15 cellular contexts compared by ENCODE assay signal in the genomic region with DNA sequence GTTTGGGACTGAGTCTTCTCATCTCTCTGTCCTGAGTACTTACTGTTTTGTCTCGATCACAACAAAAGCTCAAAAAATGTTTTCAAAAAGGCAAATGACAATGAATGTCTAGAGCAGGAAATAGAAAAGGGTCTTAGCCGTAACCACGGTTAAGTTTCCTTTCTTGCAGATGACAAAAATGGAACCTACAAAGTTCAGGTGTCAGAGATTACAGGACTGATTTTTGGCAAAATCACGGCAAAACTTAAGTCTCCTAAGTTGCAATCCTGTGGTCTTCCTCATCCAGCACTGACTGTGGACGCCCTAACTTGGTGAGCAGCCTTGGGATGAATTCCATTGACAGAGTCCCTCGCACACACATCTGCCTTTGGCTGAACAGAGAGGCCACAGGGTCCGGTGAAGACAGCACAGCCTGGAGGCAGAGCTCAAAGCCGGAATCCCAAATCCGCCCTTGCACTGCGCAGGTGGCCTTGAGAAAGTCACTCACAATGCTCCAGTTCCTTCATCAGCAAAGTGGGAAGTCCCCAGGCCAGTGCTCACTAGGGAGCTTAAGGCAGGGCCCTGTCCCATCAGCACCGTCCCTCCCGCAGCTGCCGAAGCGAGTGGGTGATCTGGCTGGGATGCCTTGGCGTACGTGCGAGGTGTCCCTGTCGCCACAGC. TPM values are rescaled to one million over a fixed set of nuclear protein-coding genes. Genes with fewer than 3 reads are reported as not detected.
DNase-seq lines count a peak whose midpoint lies in the region; ATAC-seq and TF ChIP-seq lines count a peak whose summit lies in the region.
"Had no signal": no experiment of that assay in that cellular context is flagged by ENCODE, and none has a peak within 500 bp of the region (broad histone marks: within the 10 kb centered on the region; RNA-seq: fewer than 3 reads in every experiment).

No MANE protein-coding gene starts in this region.

- no peak for ATAC-seq in upper lobe of right lung
- ATAC-seq: A549 had no signal

- H3K27ac ChIP-seq in upper lobe of right lung: no peak overlapping the region
- no peak overlapping the region for H3K27ac ChIP-seq in breast epithelium
- H3K27ac ChIP-seq: 22Rv1, A549, C4-2B, HL-60 had no signal

- H3K27me3 Mint-ChIP-seq in chondrocyte (ENCODE audit: low read depth) (no peaks in the 10 kb centered on the region), nephron progenitor cell (ENCODE audit: low read depth, poor library complexity) (peaks cover 4% of the 10 kb centered on the region)
- H3K27me3 Mint-ChIP-seq: CD4-positive, alpha-beta T cell had no signal

- no peaks in the 10 kb centered on the region for H3K4me1 ChIP-seq in upper lobe of right lung
- H3K4me1 ChIP-seq in breast epithelium: no peaks in the 10 kb centered on the region
- H3K4me1 ChIP-seq: A549 had no signal

- H3K36me3 Mint-ChIP-seq in chondrocyte (ENCODE audit: low read depth) (no peaks in the 10 kb centered on the region), nephron progenitor cell (ENCODE audit: low read depth) (peaks cover 36% of the 10 kb centered on the region)

- H3K9me3 ChIP-seq in upper lobe of right lung (no peaks in the 10 kb centered on the region), breast epithelium (no peaks in the 10 kb centered on the region)
- H3K9me3 ChIP-seq: A549, Caco-2 had no signal

- DNase-seq in activated effector memory CD4-positive, alpha-beta T cell treated with anti-CD3 and anti-CD28 coated beads, Interleukin-2, amount 50 U/mL, for 16 hours: peak; percentile 27
- DNase-seq in activated effector memory CD4-positive, alpha-beta T cell treated with Interleukin-2 at 50 U/mL for 16 hours: no peak
- DNase-seq in chondrocyte (ENCODE audit: low spot score): peak; percentile 75
- no peak for DNase-seq in nephron progenitor cell
- peak; percentile 48 for DNase-seq in upper lobe of right lung
- DNase-seq in NOMO-1 treated with dmso at 0.1 percent for 144 hours (lab: John Stamatoyannopoulos, UW; ENCODE audit: unreplicated experiment): no peak
- DNase-seq in breast epithelium (ENCODE audit: low spot score in 2 of 2): no peak
- DNase-seq: AML-193; Caco-2; CD4-positive, alpha-beta T cell; HCEC 1CT had no signal

- H3K36me3 ChIP-seq in upper lobe of right lung (no peaks in the 10 kb centered on the region), breast epithelium (no peaks in the 10 kb centered on the region)

- H3K27me3 ChIP-seq in upper lobe of right lung (no peaks in the 10 kb centered on the region), breast epithelium (no peaks in the 10 kb centered on the region)

- H3K4me1 Mint-ChIP-seq in chondrocyte (ENCODE audit: low read depth) (no peaks in the 10 kb centered on the region), nephron progenitor cell (peaks cover 19% of the 10 kb centered on the region)

- H3K4me3 ChIP-seq in upper lobe of right lung (no peak overlapping the region), breast epithelium (no peak overlapping the region)
- H3K4me3 ChIP-seq: A549 had no signal

- H3K4me3 Mint-ChIP-seq in chondrocyte (ENCODE audit: unreplicated experiment) (no peak overlapping the region), nephron progenitor cell (no peak overlapping the region)
- H3K4me3 Mint-ChIP-seq: CD4-positive, alpha-beta T cell had no signal

- no peak for TF ChIP-seq CTCF in chondrocyte (IDR thresholded peaks at IDR 0.05)
- no peak for TF ChIP-seq CTCF in nephron progenitor cell (IDR thresholded peaks at IDR 0.05)
- no peak for TF ChIP-seq CTCF in upper lobe of right lung (IDR thresholded peaks at IDR 0.05)
- TF ChIP-seq CTCF in breast epithelium (IDR thresholded peaks at IDR 0.05): no peak

- H3K27ac Mint-ChIP-seq in chondrocyte (ENCODE audit: unreplicated experiment): no peak overlapping the region
- peak overlapping the region; percentile 30 for H3K27ac Mint-ChIP-seq in nephron progenitor cell
- H3K27ac Mint-ChIP-seq: CD4-positive, alpha-beta T cell had no signal

- no peak for TF ChIP-seq POLR2A in breast epithelium (IDR thresholded peaks at IDR 0.05)

- H3K9me3 Mint-ChIP-seq in chondrocyte (ENCODE audit: low read depth): no peaks in the 10 kb centered on the region
- no peaks in the 10 kb centered on the region for H3K9me3 Mint-ChIP-seq in nephron progenitor cell
- H3K9me3 Mint-ChIP-seq: CD4-positive, alpha-beta T cell had no signal

- intact Hi-C loops in upper lobe of right lung (cut with DNase I): no loop called here
- intact Hi-C loops in breast epithelium (cut with DNase I; ENCODE audit: low total_unique reads): no loop called here

RNA-seq across cellular contexts. Expression of a gene that starts 55.2 kb away (rescaled TPM):
- total RNA-seq in chondrocyte (17.8 to 26.8 TPM (median 18.2 TPM) in 3 replicates), upper lobe of right lung (16.6 TPM), breast epithelium (10 to 100 TPM; 12.8 to 31.0 (median 23.3) TPM)

RNA-seq across cellular contexts. Expression of a gene that starts 57.1 kb away (rescaled TPM):
- 71.0 to 92.9 TPM (median 73.3 TPM) in 3 replicates for total RNA-seq in chondrocyte
- 89.8 TPM for total RNA-seq in upper lobe of right lung
- 10 to 100 TPM; 52.5 to 89.6 (median 69.2) TPM for total RNA-seq in breast epithelium

Comparison
In these comparisons a context has a peak if more than half of its experiments do, and no peak if none do; other contexts are left out.
1. DNase-seq: peak in activated effector memory CD4-positive, alpha-beta T cell treated with anti-CD3 and anti-CD28 coated beads, Interleukin-2, amount 50 U/mL, for 16 hours (single experiment), chondrocyte (single experiment) and upper lobe of right lung (single experiment); none in activated effector memory CD4-positive, alpha-beta T cell treated with Interleukin-2 at 50 U/mL for 16 hours (single experiment), nephron progenitor cell (single experiment), NOMO-1 treated with dmso at 0.1 percent for 144 hours (single experiment) and breast epithelium (0 of 2).